1 cellular context compared by ENCODE assay signal in genomic region chr6:128518531-128519131, GRCh38.
TF ChIP-seq lines count a peak whose summit lies in the region.

No MANE protein-coding gene starts in this region.

TF ChIP-seq in SK-N-SH treated with all-trans-retinoic acid at 6 μM for 48 hours, 23 proteins besides CTCF, POLR2A, EP300 and RAD21 (continued from another document):
- no peak for TF ChIP-seq TSHZ2 (CRISPR knock-in tag; IDR thresholded peaks at IDR 0.05)
- TF ChIP-seq CSRNP3 (CRISPR knock-in tag; IDR thresholded peaks at IDR 0.05) = no peak
- no peak for TF ChIP-seq ZNF565 (CRISPR knock-in tag; conservative IDR thresholded peaks at IDR 0.05; ENCODE audit: low read depth)
- TF ChIP-seq BACH2 (CRISPR knock-in tag; IDR thresholded peaks at IDR 0.05; ENCODE audit: borderline replicate concordance) = no peak
- no peak for TF ChIP-seq ZFP30 (CRISPR knock-in tag; IDR thresholded peaks at IDR 0.05)
- TF ChIP-seq PPARA (CRISPR knock-in tag; IDR thresholded peaks at IDR 0.05; ENCODE audit: borderline replicate concordance) = no peak
- no peak for TF ChIP-seq OSR1 (CRISPR knock-in tag; IDR thresholded peaks at IDR 0.05)
